ENCODE assay signal across 1 cellular context in genomic region chr1:226954777-226955176, GRCh38.
TF ChIP-seq lines count a peak whose summit lies in the region.

No MANE protein-coding gene starts in this region.

TF ChIP-seq in H1, 55 proteins besides CTCF, POLR2A, EP300 and RAD21:
- TF ChIP-seq CHD1 (IDR thresholded peaks at IDR 0.05; ENCODE audit: low read depth, low read length) (no peak), CTBP2 (IDR thresholded peaks at IDR 0.05; ENCODE audit: borderline replicate concordance, insufficient read depth, insufficient read length, low read length) (no peak), SP4 (IDR thresholded peaks at IDR 0.05; ENCODE audit: low read length) (no peak), EGR1 (IDR thresholded peaks at IDR 0.05; ENCODE audit: borderline replicate concordance, low read depth, low read length) (no peak), RFX5 (IDR thresholded peaks at IDR 0.05; ENCODE audit: borderline replicate concordance, low read depth, low read length) (no peak), NANOG (IDR thresholded peaks at IDR 0.05; ENCODE audit: insufficient read depth, low read depth, low read length, poor library complexity, severe bottlenecking) (no peak), ZNF274 (IDR thresholded peaks at IDR 0.05; ENCODE audit: borderline replicate concordance, extremely low read depth, low read length) (no peak), MAFK (IDR thresholded peaks at IDR 0.05; ENCODE audit: low read depth, low read length) (no peak), SIX5 (IDR thresholded peaks at IDR 0.05; ENCODE audit: low read depth, low read length) (no peak), SIRT6 (IDR thresholded peaks at IDR 0.05; ENCODE audit: low read length) (no peak), CHD2 (IDR thresholded peaks at IDR 0.05; ENCODE audit: low read length) (no peak), POLR2AphosphoS5 (IDR thresholded peaks at IDR 0.05; ENCODE audit: low read depth, low read length) (no peak), KDM4A (IDR thresholded peaks at IDR 0.05; ENCODE audit: low read depth, low read length, severe bottlenecking) (no peak), SP1 (IDR thresholded peaks at IDR 0.05; ENCODE audit: low read depth, low read length) (no peak)
- TF ChIP-seq, protein P1, sequence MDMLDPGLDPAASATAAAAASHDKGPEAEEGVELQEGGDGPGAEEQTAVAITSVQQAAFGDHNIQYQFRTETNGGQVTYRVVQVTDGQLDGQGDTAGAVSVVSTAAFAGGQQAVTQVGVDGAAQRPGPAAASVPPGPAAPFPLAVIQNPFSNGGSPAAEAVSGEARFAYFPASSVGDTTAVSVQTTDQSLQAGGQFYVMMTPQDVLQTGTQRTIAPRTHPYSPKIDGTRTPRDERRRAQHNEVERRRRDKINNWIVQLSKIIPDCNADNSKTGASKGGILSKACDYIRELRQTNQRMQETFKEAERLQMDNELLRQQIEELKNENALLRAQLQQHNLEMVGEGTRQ (IDR thresholded peaks at IDR 0.05; ENCODE audit: low read length): no peak
- TF ChIP-seq, protein P2, sequence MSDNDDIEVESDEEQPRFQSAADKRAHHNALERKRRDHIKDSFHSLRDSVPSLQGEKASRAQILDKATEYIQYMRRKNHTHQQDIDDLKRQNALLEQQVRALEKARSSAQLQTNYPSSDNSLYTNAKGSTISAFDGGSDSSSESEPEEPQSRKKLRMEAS (IDR thresholded peaks at IDR 0.05): no peak
